29 cellular contexts compared by ENCODE assay signal in genomic region chr5:72936893-72937292, GRCh38.
"Had no signal": no experiment of that assay in that cellular context is flagged by ENCODE, and none has a peak within 500 bp of the region (broad histone marks: within the 10 kb centered on the region; RNA-seq: fewer than 3 reads in every experiment).

No MANE protein-coding gene starts in this region.

- DNase-seq: colonic mucosa; effector memory CD4-positive, alpha-beta T cell; erythroblast; esophagus squamous epithelium; foreskin melanocyte; glutamatergic neuron; heart right ventricle; hippocampal formation; immature natural killer cell; islet precursor cell; kidney glomerular epithelial cell; left colon; left ventricle myocardium superior; lower lobe of right lung; naive B cell; nucleus accumbens; sigmoid colon; stimulated activated CD4-positive, alpha-beta T cell treated with anti-CD3 and anti-CD28 coated beads, Interleukin-2, amount 100 ng/mL, for 24 hours; stimulated activated CD4-positive, alpha-beta T cell treated with anti-CD3 and anti-CD28 coated beads, Interleukin-4, amount 100 ng/mL, for 24 hours; stimulated activated naive CD4-positive, alpha-beta T cell treated with Interleukin-2 at 50 U/mL for 16 hours; stomach; upper lobe of right lung had no signal

- H3K27ac Mint-ChIP-seq: immature natural killer cell; natural killer cell treated with Interleukin-12 subunit alpha and Interleukin-12 subunit beta and Interleukin-15 and Interleukin-18, amount 100 ng/mL, for 72 hours; stimulated activated effector memory CD8-positive, alpha-beta T cell treated with anti-CD3 and anti-CD28 coated beads, Interleukin-12 subunit alpha, Interleukin-12 subunit beta, amount 100 ng/mL, for 72 hours had no signal

- H3K9me3 Mint-ChIP-seq: immature natural killer cell; naive B cell; natural killer cell treated with Interleukin-12 subunit alpha and Interleukin-12 subunit beta and Interleukin-15 and Interleukin-18, amount 100 ng/mL, for 72 hours; stimulated activated effector memory CD8-positive, alpha-beta T cell treated with anti-CD3 and anti-CD28 coated beads, Interleukin-12 subunit alpha, Interleukin-12 subunit beta, amount 100 ng/mL, for 72 hours had no signal

- H3K27ac ChIP-seq: colonic mucosa, lower lobe of right lung, thoracic aorta, tibial nerve, vagina had no signal

- H3K36me3 ChIP-seq: colonic mucosa, esophagus squamous epithelium, heart right ventricle, lower lobe of right lung, prostate gland, sigmoid colon, stomach, thoracic aorta, upper lobe of right lung, vagina had no signal

- H3K4me3 Mint-ChIP-seq: immature natural killer cell; naive B cell; natural killer cell treated with Interleukin-12 subunit alpha and Interleukin-12 subunit beta and Interleukin-15 and Interleukin-18, amount 100 ng/mL, for 72 hours; neural crest cell; stimulated activated effector memory CD8-positive, alpha-beta T cell treated with anti-CD3 and anti-CD28 coated beads, Interleukin-12 subunit alpha, Interleukin-12 subunit beta, amount 100 ng/mL, for 72 hours had no signal

- H3K27me3 ChIP-seq: colonic mucosa, esophagus squamous epithelium, heart right ventricle, sigmoid colon, tibial nerve, upper lobe of right lung, vagina had no signal

- H3K9me3 ChIP-seq: colonic mucosa, esophagus squamous epithelium, heart right ventricle, lower lobe of right lung, prostate gland, sigmoid colon, thoracic aorta, upper lobe of right lung, vagina had no signal

- H3K4me3 ChIP-seq: colonic mucosa, esophagus squamous epithelium, heart right ventricle, lower lobe of right lung, prostate gland, sigmoid colon, stomach, thoracic aorta, tibial nerve, upper lobe of right lung, vagina had no signal

- H3K4me1 Mint-ChIP-seq: immature natural killer cell; naive B cell; stimulated activated effector memory CD8-positive, alpha-beta T cell treated with anti-CD3 and anti-CD28 coated beads, Interleukin-12 subunit alpha, Interleukin-12 subunit beta, amount 100 ng/mL, for 72 hours had no signal

- H3K4me1 ChIP-seq: colonic mucosa, prostate gland, vagina had no signal

- H3K36me3 Mint-ChIP-seq: immature natural killer cell; naive B cell; natural killer cell treated with Interleukin-12 subunit alpha and Interleukin-12 subunit beta and Interleukin-15 and Interleukin-18, amount 100 ng/mL, for 72 hours; stimulated activated effector memory CD8-positive, alpha-beta T cell treated with anti-CD3 and anti-CD28 coated beads, Interleukin-12 subunit alpha, Interleukin-12 subunit beta, amount 100 ng/mL, for 72 hours had no signal
